9 cellular contexts compared by ENCODE assay signal in the genomic region with DNA sequence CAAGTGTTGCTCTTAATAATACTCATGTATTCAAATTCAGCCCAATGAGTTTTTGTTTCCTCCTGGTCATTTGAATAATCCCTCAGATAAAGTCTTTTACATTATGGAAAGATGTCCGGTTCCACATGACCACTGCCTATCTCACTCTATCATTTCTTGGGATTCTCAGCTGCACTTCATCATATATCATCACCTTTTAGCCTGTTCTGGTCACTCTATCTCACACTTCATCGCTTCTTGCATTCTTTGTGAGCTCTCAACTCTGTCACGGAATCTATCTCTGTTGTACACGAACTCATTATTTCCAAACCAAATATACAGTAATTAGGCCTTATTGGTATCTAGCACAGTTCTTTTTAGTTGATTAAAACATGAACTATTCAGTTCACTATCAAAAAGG.
"Had no signal": no experiment of that assay in that cellular context is flagged by ENCODE, and none has a peak within 500 bp of the region (broad histone marks: within the 10 kb centered on the region; RNA-seq: fewer than 3 reads in every experiment).

No MANE protein-coding gene starts in this region.

- H3K4me3 ChIP-seq: GM23248, GM23338, HAP-1 had no signal

- DNase-seq: GM23248, GOT3, H7, H9, HCEC 1CT, HFFc6 had no signal

- H3K27ac ChIP-seq: GM23248 had no signal

- H2AFZ ChIP-seq: GM23248, GM23338 had no signal

- H3K9ac ChIP-seq: GM23248 had no signal

- H3K36me3 ChIP-seq: HAP-1 had no signal

- H3K4me2 ChIP-seq: GM23338 had no signal

- ATAC-seq: GM23338, HCT116 had no signal

- H3K4me1 ChIP-seq: HAP-1 had no signal

- H3K9me3 ChIP-seq: HAP-1 had no signal
